Comparison of ENCODE assay signal across 9 cellular contexts in genomic region chr15:52005748-52006701, GRCh38. TPM values are rescaled to one million over a fixed set of nuclear protein-coding genes. Genes with fewer than 3 reads are reported as not detected.
DNase-seq lines count a peak whose midpoint lies in the region; ATAC-seq and TF ChIP-seq lines count a peak whose summit lies in the region.
"Had no signal": no experiment of that assay in that cellular context is flagged by ENCODE, and none has a peak within 500 bp of the region (broad histone marks: within the 10 kb centered on the region; RNA-seq: fewer than 3 reads in every experiment).

No MANE protein-coding gene starts in this region.

- H2BK15ac ChIP-seq in neuronal stem cell (ENCODE audit: low read length), result no peak overlapping the region

- H3K27ac Mint-ChIP-seq in chondrocyte (ENCODE audit: unreplicated experiment), result no peak overlapping the region

- no peak overlapping the region for H3K4me3 Mint-ChIP-seq in chondrocyte (ENCODE audit: unreplicated experiment)

- no peaks in the 10 kb centered on the region for H3K27me3 Mint-ChIP-seq in chondrocyte (ENCODE audit: low read depth)

- no peak overlapping the region for H3K18ac ChIP-seq in neuronal stem cell (ENCODE audit: low read length)

- H3K9me3 ChIP-seq in MG63 (no peaks in the 10 kb centered on the region), esophagus squamous epithelium (no peaks in the 10 kb centered on the region), neuronal stem cell (replicated peaks in 1 of 2; ENCODE audit: control insufficient read depth in 2 of 2, insufficient read depth in 1 of 2, low read depth in 1 of 2, low read length in 2 of 2) (no peaks in the 10 kb centered on the region), mucosa of descending colon (no peaks in the 10 kb centered on the region)
- H3K9me3 ChIP-seq: thoracic aorta had no signal

- DNase-seq in MG63 (peak; percentile 45), esophagus squamous epithelium (lab: John Stamatoyannopoulos, UW) (no peak), neuronal stem cell (ENCODE audit: low spot score) (no peak), chondrocyte (ENCODE audit: low spot score) (no peak), mucosa of descending colon (no peak), substantia nigra (lab: John Stamatoyannopoulos, UW) (no peak)

- H3K27me3 ChIP-seq in MG63, result no peaks in the 10 kb centered on the region
- no peaks in the 10 kb centered on the region for H3K27me3 ChIP-seq in esophagus squamous epithelium
- no peaks in the 10 kb centered on the region for H3K27me3 ChIP-seq in neuronal stem cell (ENCODE audit: control insufficient read depth in 3 of 3, insufficient read depth in 3 of 3, low read depth in 1 of 3, low read length in 3 of 3)

- no peak overlapping the region for H4K91ac ChIP-seq in neuronal stem cell (ENCODE audit: low read depth, low read length, poor library complexity)

- no peak overlapping the region for H2AK5ac ChIP-seq in neuronal stem cell (ENCODE audit: low read depth, low read length)

- H3K4me3 ChIP-seq in MG63, result no peak overlapping the region
- H3K4me3 ChIP-seq in esophagus squamous epithelium, result no peak overlapping the region
- no peak overlapping the region for H3K4me3 ChIP-seq in neuronal stem cell (ENCODE audit: low read length in 2 of 2)
- no peak overlapping the region for H3K4me3 ChIP-seq in mucosa of descending colon
- H3K4me3 ChIP-seq: thoracic aorta had no signal

- 35 to 45% methylated on average over 5 of the region's 5 CpGs for WGBS in esophagus squamous epithelium, 2 donors
- no CpG with 5 or more reads among the region's 5 CpGs for WGBS in neuronal stem cell (ENCODE audit: extremely low coverage in 2 of 2, insufficient read length in 2 of 2, insufficient replicate concordance in 1 of 2), 2 donors

- ATAC-seq in GM18499 (IDR thresholded peaks at IDR 0.05; ENCODE audit: insufficient read depth, unreplicated experiment) (peak; percentile 62), GM21619 (IDR thresholded peaks at IDR 0.05; ENCODE audit: unreplicated experiment) (peak; percentile 67), mucosa of descending colon (no peak)

- TF ChIP-seq CTCF in esophagus squamous epithelium (IDR thresholded peaks at IDR 0.05) (no peak), chondrocyte (IDR thresholded peaks at IDR 0.05) (no peak), mucosa of descending colon (IDR thresholded peaks at IDR 0.05) (no peak)

- H2AFZ ChIP-seq in neuronal stem cell (ENCODE audit: low read length), result no peak overlapping the region

- H3K23ac ChIP-seq in neuronal stem cell (ENCODE audit: low read depth, low read length, poor library complexity), result no peak overlapping the region

- no peak overlapping the region for H2BK120ac ChIP-seq in neuronal stem cell (ENCODE audit: low read depth, low read length)

- no peak overlapping the region for H4K8ac ChIP-seq in neuronal stem cell (ENCODE audit: low read depth, low read length)

- no peak overlapping the region for H3K4ac ChIP-seq in neuronal stem cell (ENCODE audit: low read length)

- peaks cover 10% of the 10 kb centered on the region for H3K4me1 Mint-ChIP-seq in chondrocyte (ENCODE audit: low read depth)

- H3K9me3 Mint-ChIP-seq in chondrocyte (ENCODE audit: low read depth), result no peaks in the 10 kb centered on the region

- no peak overlapping the region for H2BK5ac ChIP-seq in neuronal stem cell (ENCODE audit: low read length)

- no peak overlapping the region for H3K4me2 ChIP-seq in neuronal stem cell (ENCODE audit: insufficient read depth, low read length, poor library complexity, severe bottlenecking)

- H3K36me3 ChIP-seq in MG63, result no peaks in the 10 kb centered on the region
- no peaks in the 10 kb centered on the region for H3K36me3 ChIP-seq in esophagus squamous epithelium
- H3K36me3 ChIP-seq in neuronal stem cell (replicated peaks in 1 of 2; ENCODE audit: control insufficient read depth in 2 of 2, insufficient read depth in 2 of 2, low read length in 2 of 2), result no peaks in the 10 kb centered on the region
- no peaks in the 10 kb centered on the region for H3K36me3 ChIP-seq in mucosa of descending colon (ENCODE audit: low read depth)
- H3K36me3 ChIP-seq: thoracic aorta had no signal

- no peak overlapping the region for H3K9ac ChIP-seq in neuronal stem cell (ENCODE audit: low read depth, low read length, poor library complexity)

- TF ChIP-seq POLR2A in esophagus squamous epithelium (IDR thresholded peaks at IDR 0.05), result no peak

- H3K4me1 ChIP-seq in esophagus squamous epithelium (peaks cover 21 to 73% (median 26%) of the 10 kb centered on the region in 3 donors), neuronal stem cell (ENCODE audit: control insufficient read depth in 2 of 2, insufficient read depth in 1 of 2, low read depth in 1 of 2, low read length in 2 of 2) (peaks cover 0 to 6% of the 10 kb centered on the region in 2 donors), mucosa of descending colon (ENCODE audit: low read depth) (no peaks in the 10 kb centered on the region)

- intact Hi-C loops in esophagus squamous epithelium (cut with DNase I) (no loop called here), mucosa of descending colon (cut with DNase I, micrococcal nuclease) (no loop called here)

- H3K36me3 Mint-ChIP-seq in chondrocyte (ENCODE audit: low read depth), result no peaks in the 10 kb centered on the region

- H3K27ac ChIP-seq in esophagus squamous epithelium (peak overlapping the region; percentile 63 to 89 (median 80)), neuronal stem cell (replicated peaks; ENCODE audit: low read length) (no peak overlapping the region), substantia nigra (ENCODE audit: low read depth, low read length, poor library complexity, severe bottlenecking) (no peak overlapping the region)
- H3K27ac ChIP-seq: thoracic aorta had no signal

- H3K14ac ChIP-seq in neuronal stem cell (ENCODE audit: low read length), result no peak overlapping the region

- H3K79me1 ChIP-seq in neuronal stem cell (ENCODE audit: low read depth, low read length), result peaks cover 1% of the 10 kb centered on the region

- H2BK12ac ChIP-seq in neuronal stem cell (ENCODE audit: low read length), result no peak overlapping the region

RNA-seq across cellular contexts. Expression of gene MAPK6, which starts 13.0 kb away (rescaled TPM):
- total RNA-seq in MG63 (2014; rRNA removed; shearing (Covaris generic); ENCODE audit: low replicate concordance), result 36.3 and 67.2 TPM in 2 replicates
- total RNA-seq in esophagus squamous epithelium, result 100 to 1,000 TPM in 1 of 4 donors, 10 to 100 TPM in 3; 53.8 to 162 (median 69.2) TPM
- 55.3 TPM for polyA plus RNA-seq in neuronal stem cell (2013, experiment 1 of 2)
- polyA plus RNA-seq in neuronal stem cell (2013, experiment 2 of 2), result 55.3 TPM
- total RNA-seq in chondrocyte, result 45.2 to 60.1 TPM (median 59.0 TPM) in 3 replicates
- 10 to 100 TPM; 47.6 to 86.8 (median 73.9) TPM for total RNA-seq in mucosa of descending colon

RNA-seq across cellular contexts. Expression of gene LEO1, which starts 34.4 kb away (rescaled TPM):
- 30.5 and 42.9 TPM in 2 replicates for total RNA-seq in MG63 (2014; rRNA removed; shearing (Covaris generic); ENCODE audit: low replicate concordance)
- total RNA-seq in esophagus squamous epithelium, result 10 to 100 TPM; 23.5 to 38.3 (median 32.4) TPM
- 23.2 TPM for polyA plus RNA-seq in neuronal stem cell (2013, experiment 1 of 2)
- 22.6 TPM for polyA plus RNA-seq in neuronal stem cell (2013, experiment 2 of 2)
- 17.5 to 24.0 TPM (median 17.7 TPM) in 3 replicates for total RNA-seq in chondrocyte
- 10 to 100 TPM; 21.3 to 26.6 (median 26.3) TPM for total RNA-seq in mucosa of descending colon

Comparison
In these comparisons a context has a peak if more than half of its experiments do, and no peak if none do; other contexts are left out.
1. H3K27ac ChIP-seq: peak in esophagus squamous epithelium (4 of 4); none in neuronal stem cell (single experiment) and substantia nigra (single experiment).